Comparison of ENCODE assay signal across 8 cellular contexts in genomic region chr6:30884521-30885480, GRCh38. TPM values are rescaled to one million over a fixed set of nuclear protein-coding genes. Genes with fewer than 3 reads are reported as not detected.
DNase-seq lines count a peak whose midpoint lies in the region; ATAC-seq lines count a peak whose summit lies in the region.

No MANE protein-coding gene starts in this region.

- H3K36me3 ChIP-seq in HUES48 (ENCODE audit: control insufficient read depth, insufficient read depth, low read length): peaks cover 15% of the 10 kb centered on the region
- H3K36me3 ChIP-seq in ectodermal cell (ENCODE audit: control insufficient read depth, insufficient read depth, low read length): peaks cover 13% of the 10 kb centered on the region

- H3K4me1 ChIP-seq in HUES48 (ENCODE audit: control insufficient read depth, insufficient read depth, low read length): peaks cover 54% of the 10 kb centered on the region
- peaks cover 20% of the 10 kb centered on the region for H3K4me1 ChIP-seq in ectodermal cell (ENCODE audit: control insufficient read depth, insufficient read depth, low read length)

- peak overlapping the region; percentile 31; the same call in 1 of the 2 replicates for H3K9ac ChIP-seq in HUES48 (ENCODE audit: low read depth, low read length)

- H3K4me3 ChIP-seq in HUES48 (ENCODE audit: low read depth, low read length) (peak overlapping the region; percentile 75), ectodermal cell (ENCODE audit: insufficient read depth, low read depth, low read length) (peak overlapping the region; percentile 55)

- no peaks in the 10 kb centered on the region for H3K9me3 ChIP-seq in HUES48 (ENCODE audit: control insufficient read depth, insufficient read depth, low read length)
- no peaks in the 10 kb centered on the region for H3K9me3 ChIP-seq in ectodermal cell (ENCODE audit: control insufficient read depth, low read length)

- peaks cover 3 to 6% of the 10 kb centered on the region in 2 donors for H3K36me3 Mint-ChIP-seq in stimulated activated naive B cell treated with anti-CD40 and anti-IgM and Interleukin-4, amounts not matched to agents 10 μg/mL and 1 μg/mL and 100 μg/mL, for 72 hours

- peak; percentile 70 to 72 for ATAC-seq in stimulated activated naive B cell treated with anti-CD40 and anti-IgM and Interleukin-4, amounts not matched to agents 10 μg/mL and 1 μg/mL and 100 μg/mL, for 72 hours (replicated peaks)
- ATAC-seq in GM21619 (IDR thresholded peaks at IDR 0.05; ENCODE audit: unreplicated experiment): no peak

- peak; percentile 37 for DNase-seq in COLO829 (ENCODE audit: low spot score)
- DNase-seq in activated CD4-positive, CD25-positive, alpha-beta regulatory T cell treated with anti-CD3 and anti-CD28 coated beads, Interleukin-2, amount 50 U/mL, for 72 hours: peak; percentile 45
- peak; percentile 71 for DNase-seq in medulla oblongata (ENCODE audit: extremely low spot score)
- peak; percentile 57 for DNase-seq in stimulated activated naive B cell treated with anti-CD40 and anti-IgM and Interleukin-4, amounts not matched to agents 10 μg/mL and 1 μg/mL and 100 μg/mL, for 72 hours
- DNase-seq in DMS79 treated with DMSO at 0.1 percent for 48 hours (lab: John Stamatoyannopoulos, UW): no peak

- peak overlapping the region; percentile 52 to 83 for H3K4me3 Mint-ChIP-seq in stimulated activated naive B cell treated with anti-CD40 and anti-IgM and Interleukin-4, amounts not matched to agents 10 μg/mL and 1 μg/mL and 100 μg/mL, for 72 hours

- H3K27ac ChIP-seq in HUES48 (ENCODE audit: low read depth, low read length) (peak overlapping the region; percentile 94), ectodermal cell (ENCODE audit: insufficient read depth, low read depth, low read length, poor library complexity, severe bottlenecking) (peak overlapping the region; percentile 96)

- no peaks in the 10 kb centered on the region for H3K27me3 ChIP-seq in HUES48 (ENCODE audit: control insufficient read depth, insufficient read depth, low read length)
- no peaks in the 10 kb centered on the region for H3K27me3 ChIP-seq in ectodermal cell (ENCODE audit: control insufficient read depth, insufficient read depth, low read length, poor library complexity, severe bottlenecking)

- no peaks in the 10 kb centered on the region for H3K9me3 Mint-ChIP-seq in stimulated activated naive B cell treated with anti-CD40 and anti-IgM and Interleukin-4, amounts not matched to agents 10 μg/mL and 1 μg/mL and 100 μg/mL, for 72 hours

- 3% methylated on average over 59 of the region's 59 CpGs for WGBS in ectodermal cell, 2 experiments

- H3K27me3 Mint-ChIP-seq in stimulated activated naive B cell treated with anti-CD40 and anti-IgM and Interleukin-4, amounts not matched to agents 10 μg/mL and 1 μg/mL and 100 μg/mL, for 72 hours: no peaks in the 10 kb centered on the region

- H3K4me1 Mint-ChIP-seq in stimulated activated naive B cell treated with anti-CD40 and anti-IgM and Interleukin-4, amounts not matched to agents 10 μg/mL and 1 μg/mL and 100 μg/mL, for 72 hours: peaks cover 49 to 73% of the 10 kb centered on the region in 2 donors

- peak overlapping the region; percentile 76 for H3K27ac Mint-ChIP-seq in stimulated activated naive B cell treated with anti-CD40 and anti-IgM and Interleukin-4, amounts not matched to agents 10 μg/mL and 1 μg/mL and 100 μg/mL, for 72 hours

RNA-seq across cellular contexts. Expression of gene DDR1, which starts 0.5 kb away (rescaled TPM):
- polyA plus RNA-seq in ectodermal cell (2013, experiment 1 of 4): 199 TPM
- polyA plus RNA-seq in ectodermal cell (2013, experiment 2 of 4): 192 TPM
- polyA plus RNA-seq in ectodermal cell (2013, experiment 3 of 4): 170 TPM
- 192 TPM for polyA plus RNA-seq in ectodermal cell (2013, experiment 4 of 4)

RNA-seq across cellular contexts. Expression of gene GTF2H4, which starts 23.2 kb away (rescaled TPM):
- 75.3 TPM for polyA plus RNA-seq in ectodermal cell (2013, experiment 1 of 4)
- 80.7 TPM for polyA plus RNA-seq in ectodermal cell (2013, experiment 2 of 4)
- polyA plus RNA-seq in ectodermal cell (2013, experiment 3 of 4): 49.6 TPM
- polyA plus RNA-seq in ectodermal cell (2013, experiment 4 of 4): 60.3 TPM

RNA-seq across cellular contexts. Expression of gene VARS2, which starts 29.2 kb away (rescaled TPM):
- polyA plus RNA-seq in ectodermal cell (2013, experiment 1 of 4): 93.5 TPM
- 91.2 TPM for polyA plus RNA-seq in ectodermal cell (2013, experiment 2 of 4)
- polyA plus RNA-seq in ectodermal cell (2013, experiment 3 of 4): 56.0 TPM
- 65.6 TPM for polyA plus RNA-seq in ectodermal cell (2013, experiment 4 of 4)

RNA-seq across cellular contexts. Expression of gene SFTA2, which starts 47.2 kb away (rescaled TPM):
- polyA plus RNA-seq in ectodermal cell (2013, experiment 1 of 4): not detected
- not detected for polyA plus RNA-seq in ectodermal cell (2013, experiment 2 of 4)
- polyA plus RNA-seq in ectodermal cell (2013, experiment 3 of 4): not detected
- not detected for polyA plus RNA-seq in ectodermal cell (2013, experiment 4 of 4)

RNA-seq across cellular contexts. Expression of gene MUCL3, which starts 56.0 kb away (rescaled TPM):
- polyA plus RNA-seq in ectodermal cell (2013, experiment 1 of 4): 0.11 TPM
- 0.23 TPM for polyA plus RNA-seq in ectodermal cell (2013, experiment 2 of 4)
- polyA plus RNA-seq in ectodermal cell (2013, experiment 3 of 4): 0.16 TPM
- polyA plus RNA-seq in ectodermal cell (2013, experiment 4 of 4): 0.24 TPM
